29 cellular contexts compared by ENCODE assay signal in genomic region chr10:74140553-74140952, GRCh38.
"Had no signal": no experiment of that assay in that cellular context is flagged by ENCODE, and none has a peak within 500 bp of the region (broad histone marks: within the 10 kb centered on the region; RNA-seq: fewer than 3 reads in every experiment).

No MANE protein-coding gene starts in this region.

- H3K27ac ChIP-seq: neural progenitor cell, ovary, parathyroid adenoma, psoas muscle, skin epidermis, spleen, suprapubic skin, testis, tibial artery, transverse colon, upper lobe of right lung, uterus had no signal

- H3K27me3 ChIP-seq: neural progenitor cell, ovary, spleen, suprapubic skin, testis, tibial artery, transverse colon, upper lobe of right lung, uterus had no signal

- H3K9me3 ChIP-seq: ovary, psoas muscle, spleen, suprapubic skin, testis, tibial artery, transverse colon, upper lobe of right lung, uterus had no signal

- H3K9me3 Mint-ChIP-seq: natural killer cell; nephron; neural progenitor cell; stimulated activated memory B cell treated with anti-CD40 and anti-IgM and Interleukin-4, amounts not matched to agents 10 μg/mL and 1 μg/mL and 100 μg/mL, for 72 hours; stimulated activated naive CD8-positive, alpha-beta T cell treated with anti-CD3 and anti-CD28 coated beads, Interleukin-15, amount 100 ng/mL, for 72 hours; type B pancreatic cell had no signal

- H3K4me3 ChIP-seq: neural progenitor cell, ovary, psoas muscle, skin epidermis, smooth muscle cell, spleen, suprapubic skin, testis, tibial artery, transverse colon, upper lobe of right lung, uterus had no signal

- H3K4me1 Mint-ChIP-seq: neural progenitor cell had no signal

- ATAC-seq: natural killer cell; sciatic nerve; stimulated activated memory B cell treated with anti-CD40 and anti-IgM and Interleukin-4, amounts not matched to agents 10 μg/mL and 1 μg/mL and 100 μg/mL, for 72 hours; stimulated activated naive CD8-positive, alpha-beta T cell treated with anti-CD3 and anti-CD28 coated beads, Interleukin-15, amount 100 ng/mL, for 72 hours; stimulated activated naive CD8-positive, alpha-beta T cell treated with anti-CD3 and anti-CD28 coated beads, Interleukin-15, Interleukin-2, amounts not matched to agents 100 U/mL and 50 U/mL, for 24 hours had no signal

- DNase-seq: natural killer cell; occipital lobe; ovary; psoas muscle; spleen; stimulated activated CD4-positive, alpha-beta T cell treated with anti-CD3 and anti-CD28 coated beads, Interleukin-12 subunit alpha, Interleukin-12 subunit beta, amount 100 ng/mL, for 4 hours; stimulated activated CD4-positive, alpha-beta T cell treated with anti-CD3 and anti-CD28 coated beads, Interleukin-1b, Interleukin-23, amount 100 ng/mL, for 48 hours; stimulated activated CD4-positive, alpha-beta T cell treated with anti-CD3 and anti-CD28 coated beads, Interleukin-4, amount 100 ng/mL, for 1 hour; stimulated activated CD4-positive, alpha-beta T cell treated with anti-CD3 and anti-CD28 coated beads, Interleukin-4, amount 100 ng/mL, for 4 hours; stimulated activated CD8-positive, alpha-beta memory T cell treated with anti-CD3 and anti-CD28 coated beads, Interleukin-4, amount 100 ng/mL, for 48 hours; stimulated activated naive CD4-positive, alpha-beta T cell; stimulated activated naive CD8-positive, alpha-beta T cell treated with anti-CD3 and anti-CD28 coated beads, Interleukin-15, amount 100 ng/mL, for 72 hours; stimulated activated naive CD8-positive, alpha-beta T cell treated with anti-CD3 and anti-CD28 coated beads, Interleukin-15, Interleukin-2, amounts not matched to agents 100 U/mL and 50 U/mL, for 24 hours; substantia nigra; testis; tibial artery; transverse colon; upper lobe of right lung; uterus had no signal

- H3K27me3 Mint-ChIP-seq: progenitor cell of endocrine pancreas; stimulated activated memory B cell treated with anti-CD40 and anti-IgM and Interleukin-4, amounts not matched to agents 10 μg/mL and 1 μg/mL and 100 μg/mL, for 72 hours; stimulated activated naive CD8-positive, alpha-beta T cell treated with anti-CD3 and anti-CD28 coated beads, Interleukin-15, amount 100 ng/mL, for 72 hours; type B pancreatic cell had no signal

- H3K4me3 Mint-ChIP-seq: natural killer cell; nephron; neural progenitor cell; stimulated activated memory B cell treated with anti-CD40 and anti-IgM and Interleukin-4, amounts not matched to agents 10 μg/mL and 1 μg/mL and 100 μg/mL, for 72 hours; stimulated activated naive CD8-positive, alpha-beta T cell treated with anti-CD3 and anti-CD28 coated beads, Interleukin-15, amount 100 ng/mL, for 72 hours; type B pancreatic cell had no signal

- H3K4me1 ChIP-seq: neural progenitor cell had no signal

- H3K36me3 ChIP-seq: ovary, uterus had no signal

- H3K27ac Mint-ChIP-seq: natural killer cell; nephron; neural progenitor cell; progenitor cell of endocrine pancreas; stimulated activated memory B cell treated with anti-CD40 and anti-IgM and Interleukin-4, amounts not matched to agents 10 μg/mL and 1 μg/mL and 100 μg/mL, for 72 hours; stimulated activated naive CD8-positive, alpha-beta T cell treated with anti-CD3 and anti-CD28 coated beads, Interleukin-15, amount 100 ng/mL, for 72 hours; type B pancreatic cell had no signal
